Comparison of ENCODE assay signal across 20 cellular contexts in genomic region chr17:38535886-38536285, GRCh38.
DNase-seq lines count a peak whose midpoint lies in the region; ATAC-seq and TF ChIP-seq lines count a peak whose summit lies in the region.
"Had no signal": no experiment of that assay in that cellular context is flagged by ENCODE, and none has a peak within 500 bp of the region (broad histone marks: within the 10 kb centered on the region; RNA-seq: fewer than 3 reads in every experiment).

No MANE protein-coding gene starts in this region.

- peaks cover 42% of the 10 kb centered on the region for H3F3A ChIP-seq in neural progenitor cell (ENCODE audit: low read depth)

- H3K4me2 ChIP-seq in neural progenitor cell = peak overlapping the region; percentile 15
- H3K4me2 ChIP-seq: BLaER1 had no signal

- H3K27ac Mint-ChIP-seq in neural progenitor cell (peak overlapping the region; percentile 4), progenitor cell of endocrine pancreas (peak overlapping the region; percentile 49)
- H3K27ac Mint-ChIP-seq in activated CD4-positive, alpha-beta memory T cell treated with anti-CD3 and anti-CD28 coated beads, Interleukin-2, amount 10 ng/mL, durations not matched to agents 7 days and 5 days = no peak overlapping the region
- H3K27ac Mint-ChIP-seq: B cell; CD8-positive, alpha-beta T cell; HFFc6 had no signal

- POLR2A ChIA-PET in activated CD4-positive, alpha-beta memory T cell treated with anti-CD3 and anti-CD28 coated beads, Interleukin-2, amount 10 ng/mL, durations not matched to agents 7 days and 5 days (lab: Charles Lee) = no interaction called here

- H3K79me2 ChIP-seq in neural progenitor cell (ENCODE audit: low read depth) = no peaks in the 10 kb centered on the region

- H3K27ac ChIP-seq in neural progenitor cell = no peak overlapping the region
- H3K27ac ChIP-seq: 22Rv1, BLaER1, C4-2B had no signal

- intact Hi-C loops in Right ventricle myocardium superior (cut with DNase I) (no loop called here), left ventricle myocardium superior (cut with micrococcal nuclease) (no loop called here)

- no peak for TF ChIP-seq CTCF in neural progenitor cell (IDR thresholded peaks at IDR 0.05)
- no peak for TF ChIP-seq CTCF in progenitor cell of endocrine pancreas (IDR thresholded peaks at IDR 0.05; ENCODE audit: unreplicated experiment)

- no peak overlapping the region for H3K4me3 ChIP-seq in neural progenitor cell
- H3K4me3 ChIP-seq: BLaER1, HAP-1 had no signal

- DNase-seq in Right ventricle myocardium superior (peak; percentile 13), left ventricle myocardium superior (no peak), islet precursor cell (peak; percentile 51), neural progenitor cell (ENCODE audit: low spot score) (no peak), progenitor cell of endocrine pancreas (ENCODE audit: low spot score, unreplicated experiment) (no peak), NCI-H187 (lab: John Stamatoyannopoulos, UW) (no peak)
- no peak for DNase-seq in activated CD4-positive, alpha-beta memory T cell treated with anti-CD3 and anti-CD28 coated beads, Interleukin-2, amount 10 ng/mL, durations not matched to agents 7 days and 5 days
- DNase-seq: Caco-2; CD4-positive, CD25-positive, alpha-beta regulatory T cell; CD8-positive, alpha-beta T cell; DMS153; DND-41; GOT3; HFFc6 had no signal

- CTCF ChIA-PET in activated CD4-positive, alpha-beta memory T cell treated with anti-CD3 and anti-CD28 coated beads, Interleukin-2, amount 10 ng/mL, durations not matched to agents 7 days and 5 days (lab: Charles Lee) = interaction anchor here (1.8 kb wide), 1 partner anchor 132 kb away, joined by 5 read pairs; no protein-coding TSS in a partner anchor

- H3K9me3 Mint-ChIP-seq in neural progenitor cell (no peaks in the 10 kb centered on the region), progenitor cell of endocrine pancreas (ENCODE audit: low read depth) (peaks cover 3% of the 10 kb centered on the region)
- no peaks in the 10 kb centered on the region for H3K9me3 Mint-ChIP-seq in activated CD4-positive, alpha-beta memory T cell treated with anti-CD3 and anti-CD28 coated beads, Interleukin-2, amount 10 ng/mL, durations not matched to agents 7 days and 5 days
- H3K9me3 Mint-ChIP-seq: CD4-positive, CD25-positive, alpha-beta regulatory T cell; CD8-positive, alpha-beta T cell; HFFc6 had no signal

- H2AFZ ChIP-seq in neural progenitor cell (replicated peaks) = no peak overlapping the region

- H3K27me3 Mint-ChIP-seq in neural progenitor cell (ENCODE audit: insufficient read depth, low read depth) (peaks cover 14% of the 10 kb centered on the region), progenitor cell of endocrine pancreas (peaks cover 28% of the 10 kb centered on the region)
- peaks cover 6% of the 10 kb centered on the region for H3K27me3 Mint-ChIP-seq in activated CD4-positive, alpha-beta memory T cell treated with anti-CD3 and anti-CD28 coated beads, Interleukin-2, amount 10 ng/mL, durations not matched to agents 7 days and 5 days

- H3K36me3 Mint-ChIP-seq in neural progenitor cell = peaks cover 2% of the 10 kb centered on the region
- H3K36me3 Mint-ChIP-seq in progenitor cell of endocrine pancreas (ENCODE audit: insufficient read depth) = no peaks in the 10 kb centered on the region
- H3K36me3 Mint-ChIP-seq in activated CD4-positive, alpha-beta memory T cell treated with anti-CD3 and anti-CD28 coated beads, Interleukin-2, amount 10 ng/mL, durations not matched to agents 7 days and 5 days (ENCODE audit: low read depth) = no peaks in the 10 kb centered on the region
- H3K36me3 Mint-ChIP-seq: CD4-positive, CD25-positive, alpha-beta regulatory T cell; CD8-positive, alpha-beta T cell had no signal

- H3K27me3 ChIP-seq in neural progenitor cell = no peaks in the 10 kb centered on the region
- H3K27me3 ChIP-seq: BLaER1 had no signal

- no peaks in the 10 kb centered on the region for H4K20me1 ChIP-seq in neural progenitor cell (ENCODE audit: low read depth)
- H4K20me1 ChIP-seq: BLaER1 had no signal

- no peaks in the 10 kb centered on the region for H3K36me3 ChIP-seq in neural progenitor cell
- H3K36me3 ChIP-seq: BLaER1, HAP-1 had no signal

- ATAC-seq in Right ventricle myocardium superior (ENCODE audit: poor library complexity) (no peak), left ventricle myocardium superior (no peak), HG03565 (IDR thresholded peaks at IDR 0.05; ENCODE audit: unreplicated experiment) (no peak)
- ATAC-seq: CD8-positive, alpha-beta T cell had no signal

- H3K9ac ChIP-seq in neural progenitor cell = no peak overlapping the region
- H3K9ac ChIP-seq: BLaER1 had no signal

- H3K4me1 ChIP-seq in neural progenitor cell = peaks cover 46% of the 10 kb centered on the region
- H3K4me1 ChIP-seq: Caco-2, HAP-1 had no signal

- H3K9me3 ChIP-seq in neural progenitor cell (ENCODE audit: low read depth) = no peaks in the 10 kb centered on the region
- H3K9me3 ChIP-seq: BLaER1, Caco-2, HAP-1 had no signal

- peak overlapping the region; percentile 9 for H3K4me3 Mint-ChIP-seq in neural progenitor cell
- no peak overlapping the region for H3K4me3 Mint-ChIP-seq in progenitor cell of endocrine pancreas (ENCODE audit: low read depth)
- H3K4me3 Mint-ChIP-seq in activated CD4-positive, alpha-beta memory T cell treated with anti-CD3 and anti-CD28 coated beads, Interleukin-2, amount 10 ng/mL, durations not matched to agents 7 days and 5 days = no peak overlapping the region
- H3K4me3 Mint-ChIP-seq: B cell; CD4-positive, CD25-positive, alpha-beta regulatory T cell; CD8-positive, alpha-beta T cell; HFFc6 had no signal

- H3K4me1 Mint-ChIP-seq in neural progenitor cell (peaks cover 46% of the 10 kb centered on the region), progenitor cell of endocrine pancreas (ENCODE audit: low read depth) (peaks cover 5% of the 10 kb centered on the region)
- H3K4me1 Mint-ChIP-seq in activated CD4-positive, alpha-beta memory T cell treated with anti-CD3 and anti-CD28 coated beads, Interleukin-2, amount 10 ng/mL, durations not matched to agents 7 days and 5 days = no peaks in the 10 kb centered on the region
- H3K4me1 Mint-ChIP-seq: B cell; CD4-positive, CD25-positive, alpha-beta regulatory T cell had no signal

Comparison
In these comparisons a context has a peak if more than half of its experiments do, and no peak if none do; other contexts are left out.
1. DNase-seq: peak in Right ventricle myocardium superior (single experiment) and islet precursor cell (single experiment); none in left ventricle myocardium superior (single experiment), neural progenitor cell (single experiment), progenitor cell of endocrine pancreas (single experiment), activated CD4-positive, alpha-beta memory T cell treated with anti-CD3 and anti-CD28 coated beads, Interleukin-2, amount 10 ng/mL, durations not matched to agents 7 days and 5 days (single experiment) and NCI-H187 (0 of 2).